1 cellular context compared by ENCODE assay signal in the genomic region with DNA sequence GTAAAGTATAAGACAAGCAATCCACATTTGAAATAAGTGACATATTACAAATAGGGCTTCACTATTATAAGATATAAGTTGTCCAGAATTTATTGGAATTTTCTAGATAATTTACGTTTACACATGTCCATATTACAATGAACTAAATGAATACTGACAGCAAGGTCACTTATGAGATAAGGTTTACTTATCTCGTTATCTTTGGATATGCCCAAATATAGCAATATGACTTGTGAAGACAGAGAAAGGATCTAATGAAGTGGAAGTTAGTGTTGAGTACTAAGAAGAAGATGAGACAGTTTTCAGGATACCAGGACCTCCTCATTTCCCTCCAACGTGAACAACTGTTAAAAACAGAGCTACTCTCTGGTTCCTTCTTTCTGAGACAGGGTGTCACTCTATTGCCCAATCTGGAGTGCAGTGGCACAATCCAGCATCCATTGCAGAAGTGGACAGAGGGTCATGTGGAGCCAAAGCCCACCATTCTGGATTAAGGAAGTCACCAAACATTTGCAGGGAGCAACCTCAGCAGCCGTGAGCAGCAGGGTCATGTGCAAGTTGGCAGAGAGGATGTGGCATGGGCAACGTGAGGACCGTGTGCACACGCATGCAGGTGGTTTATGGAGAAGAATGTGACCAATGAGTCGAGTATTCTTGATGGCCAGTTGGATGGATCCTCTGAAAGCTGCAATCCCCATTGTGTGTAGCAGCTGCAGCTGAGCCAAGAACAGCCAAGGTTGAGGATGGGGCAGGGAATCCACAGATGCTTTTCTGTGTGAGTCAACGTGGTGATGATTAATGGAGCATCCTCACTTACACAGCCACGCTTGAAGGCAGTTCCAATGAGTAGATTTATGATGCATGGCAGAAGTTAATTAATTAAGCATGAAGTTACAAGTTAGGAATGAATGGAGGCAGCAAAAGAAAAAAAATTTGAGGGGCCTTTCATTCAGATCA.
TF ChIP-seq lines count a peak whose summit lies in the region.

No MANE protein-coding gene starts in this region.

TF ChIP-seq in HepG2, 621 proteins besides CTCF, POLR2A, EP300 and RAD21 (continued from another document):
- no peak for TF ChIP-seq ZNF496 (CRISPR knock-in tag; IDR thresholded peaks at IDR 0.05; ENCODE audit: insufficient replicate concordance)
- no peak for TF ChIP-seq ZNF841 (CRISPR knock-in tag; IDR thresholded peaks at IDR 0.05; ENCODE audit: borderline replicate concordance)
- TF ChIP-seq DNMT3B (CRISPR knock-in tag; conservative IDR thresholded peaks at IDR 0.05): no peak
- no peak for TF ChIP-seq ZNF597 (CRISPR knock-in tag; IDR thresholded peaks at IDR 0.05)
- no peak for TF ChIP-seq BRCA1 (CRISPR knock-in tag; IDR thresholded peaks at IDR 0.05)
- no peak for TF ChIP-seq YY1 (IDR thresholded peaks at IDR 0.05; ENCODE audit: insufficient read depth, insufficient replicate concordance, low read depth, low read length)
- TF ChIP-seq HDAC6 (IDR thresholded peaks at IDR 0.05; ENCODE audit: low read depth, low read length): no peak
- no peak for TF ChIP-seq GZF1 (CRISPR knock-in tag; IDR thresholded peaks at IDR 0.05)
- TF ChIP-seq ZNF121 (CRISPR knock-in tag; IDR thresholded peaks at IDR 0.05): no peak
- TF ChIP-seq ZNF256 (CRISPR knock-in tag; conservative IDR thresholded peaks at IDR 0.05): no peak
